9 cellular contexts compared by ENCODE assay signal in genomic region chr2:23624378-23624777, GRCh38.
DNase-seq lines count a peak whose midpoint lies in the region; ATAC-seq and TF ChIP-seq lines count a peak whose summit lies in the region.
"Had no signal": no experiment of that assay in that cellular context is flagged by ENCODE, and none has a peak within 500 bp of the region (broad histone marks: within the 10 kb centered on the region; RNA-seq: fewer than 3 reads in every experiment).

No MANE protein-coding gene starts in this region.

- no peak overlapping the region for H3K4me2 ChIP-seq in PC-9

- no peaks in the 10 kb centered on the region for H3K79me2 ChIP-seq in PC-9 (ENCODE audit: low read depth)

- intact Hi-C loops in PC-9 (cut with micrococcal nuclease; ENCODE audit: unreplicated experiment): no loop called here

- no peaks in the 10 kb centered on the region for H3K9me2 ChIP-seq in PC-9 (ENCODE audit: insufficient read depth)

- no peak overlapping the region for H3K27ac Mint-ChIP-seq in activated naive CD4-positive, alpha-beta T cell treated with anti-CD3 and anti-CD28 coated beads, Interleukin-2, amount 50 U/mL, for 72 hours

- ATAC-seq in activated naive CD4-positive, alpha-beta T cell treated with anti-CD3 and anti-CD28 coated beads, Interleukin-2, amount 50 U/mL, for 72 hours: peak; percentile 35 to 46
- ATAC-seq in stimulated activated naive CD8-positive, alpha-beta T cell treated with anti-CD3 and anti-CD28 coated beads, Interleukin-15, Interleukin-2, amounts not matched to agents 100 U/mL and 50 U/mL, for 24 hours: no peak
- ATAC-seq in GM21515 (IDR thresholded peaks at IDR 0.05; ENCODE audit: unreplicated experiment) (no peak), GM18511 (IDR thresholded peaks at IDR 0.05; ENCODE audit: unreplicated experiment) (no peak), GM18873 (IDR thresholded peaks at IDR 0.05; ENCODE audit: low FRiP score, unreplicated experiment) (no peak)

- H3K9me3 ChIP-seq in PC-9 (ENCODE audit: insufficient read depth, low read depth): peaks cover 4% of the 10 kb centered on the region; the same call in 1 of the 2 replicates

- TF ChIP-seq CTCF in PC-9 (conservative IDR thresholded peaks at IDR 0.05): peak; percentile 73
- TF ChIP-seq CTCF in fibroblast of the aortic adventitia (IDR thresholded peaks at IDR 0.05; ENCODE audit: insufficient read depth, low read length): peak; percentile 55

- H3K36me3 ChIP-seq in PC-9 (ENCODE audit: low read depth): no peaks in the 10 kb centered on the region

- BruUV-seq in PC-9 (replicated peaks; lab: Mats Ljungman, UMichigan): no TSS peak

- no peaks in the 10 kb centered on the region for H3K4me1 ChIP-seq in PC-9 (replicated peaks; ENCODE audit: insufficient read depth)

- CTCF ChIA-PET in PC-9 (lab: Charles Lee): no interaction called here

- H4K20me1 ChIP-seq in PC-9 (ENCODE audit: insufficient read depth): no peaks in the 10 kb centered on the region; the same call in 1 of the 2 replicates

- DNase-seq in activated naive CD4-positive, alpha-beta T cell treated with anti-CD3 and anti-CD28 coated beads, Interleukin-2, amount 50 U/mL, for 72 hours (ENCODE audit: low spot score in 2 of 2): peak in 1 of 2 donors; percentile 53
- DNase-seq in activated naive CD4-positive, alpha-beta T cell treated with anti-CD3 and anti-CD28 coated beads, Interleukin-2, amount 50 U/mL, for 16 hours: no peak
- DNase-seq in PC-9 (no peak), fibroblast of the aortic adventitia (ENCODE audit: low read depth) (no peak)
- DNase-seq in stimulated activated naive CD8-positive, alpha-beta T cell treated with anti-CD3 and anti-CD28 coated beads, Interleukin-15, Interleukin-2, amounts not matched to agents 100 U/mL and 50 U/mL, for 24 hours: peak; percentile 53
- DNase-seq: hypothalamus had no signal

- no peak overlapping the region for H2AFZ ChIP-seq in PC-9

- H3F3A ChIP-seq in PC-9 (ENCODE audit: insufficient read depth, low read depth): no peaks in the 10 kb centered on the region

- no peaks in the 10 kb centered on the region for H3K27me3 ChIP-seq in PC-9 (ENCODE audit: insufficient read depth, low read depth)

- POLR2A ChIA-PET in PC-9 (lab: Charles Lee; ENCODE audit: unreplicated experiment): no interaction called here

- no peak overlapping the region for H3K27ac ChIP-seq in PC-9

- no peak overlapping the region for H3K4me3 ChIP-seq in PC-9
- no peak overlapping the region for H3K4me3 ChIP-seq in fibroblast of the aortic adventitia (ENCODE audit: low read depth, low read length)

- H3K36me3 Mint-ChIP-seq in activated naive CD4-positive, alpha-beta T cell treated with anti-CD3 and anti-CD28 coated beads, Interleukin-2, amount 50 U/mL, for 72 hours: peaks cover 13 to 18% of the 10 kb centered on the region in 2 donors

- peaks cover 9 to 12% of the 10 kb centered on the region in 2 donors for H3K9me3 Mint-ChIP-seq in activated naive CD4-positive, alpha-beta T cell treated with anti-CD3 and anti-CD28 coated beads, Interleukin-2, amount 50 U/mL, for 72 hours

Comparison
In these comparisons a context has a peak if more than half of its experiments do, and no peak if none do; other contexts are left out.
1. ATAC-seq: peak in activated naive CD4-positive, alpha-beta T cell treated with anti-CD3 and anti-CD28 coated beads, Interleukin-2, amount 50 U/mL, for 72 hours (2 of 2); none in stimulated activated naive CD8-positive, alpha-beta T cell treated with anti-CD3 and anti-CD28 coated beads, Interleukin-15, Interleukin-2, amounts not matched to agents 100 U/mL and 50 U/mL, for 24 hours (single experiment), GM21515 (single experiment), GM18511 (single experiment) and GM18873 (single experiment).